22 cellular contexts compared by ENCODE assay signal in genomic region chr2:178843688-178844087, GRCh38.
"Had no signal": no experiment of that assay in that cellular context is flagged by ENCODE, and none has a peak within 500 bp of the region (broad histone marks: within the 10 kb centered on the region; RNA-seq: fewer than 3 reads in every experiment).

No MANE protein-coding gene starts in this region.

- H3K4me3 ChIP-seq: lower lobe of right lung, ovary, right lobe of liver, skin epidermis, stomach, testis, thyroid gland, transverse colon, upper lobe of left lung, vagina had no signal

- H3K27ac ChIP-seq: lower lobe of right lung, ovary, right lobe of liver, skin epidermis, stomach, testis, thyroid gland, transverse colon, upper lobe of left lung, vagina had no signal

- H3K4me1 ChIP-seq: lower lobe of right lung, right lobe of liver, testis, thyroid gland, transverse colon, upper lobe of left lung, vagina had no signal

- DNase-seq: hippocampal formation; kidney; lower lobe of right lung; mammary epithelial cell; mesenchymal stem cell; natural killer cell; nephron progenitor cell; ovary; right lobe of liver; stimulated activated CD4-positive, alpha-beta T cell treated with anti-CD3 and anti-CD28 coated beads, Interleukin-12 subunit alpha, Interleukin-12 subunit beta, amount 100 ng/mL, for 4 hours; stimulated activated CD4-positive, alpha-beta T cell treated with anti-CD3 and anti-CD28 coated beads, Interleukin-15, amount 100 ng/mL, for 24 hours; stimulated activated CD4-positive, alpha-beta T cell treated with anti-CD3 and anti-CD28 coated beads, Interleukin-2, amount 100 ng/mL, for 24 hours; stimulated activated CD4-positive, alpha-beta T cell treated with anti-CD3 and anti-CD28 coated beads, Interleukin-4, amount 100 ng/mL, for 1 hour; stimulated activated naive B cell treated with anti-CD40 and anti-IgM and Interleukin-4, amounts not matched to agents 10 μg/mL and 1 μg/mL and 100 μg/mL, for 72 hours; stimulated activated naive CD8-positive, alpha-beta T cell treated with anti-CD3 and anti-CD28 coated beads, Interleukin-15, Interleukin-2, amounts not matched to agents 100 U/mL and 50 U/mL, for 24 hours; stomach; testis; thyroid gland; transverse colon; upper lobe of left lung had no signal

- ATAC-seq: lower lobe of right lung; natural killer cell; right lobe of liver; stimulated activated naive B cell treated with anti-CD40 and anti-IgM and Interleukin-4, amounts not matched to agents 10 μg/mL and 1 μg/mL and 100 μg/mL, for 72 hours; stimulated activated naive CD8-positive, alpha-beta T cell treated with anti-CD3 and anti-CD28 coated beads, Interleukin-15, Interleukin-2, amounts not matched to agents 100 U/mL and 50 U/mL, for 24 hours had no signal

- H3K9me3 ChIP-seq: lower lobe of right lung, ovary, right lobe of liver, stomach, testis, thyroid gland, transverse colon, upper lobe of left lung, vagina had no signal

- H3K27me3 ChIP-seq: ovary, right lobe of liver, stomach, testis, thyroid gland, transverse colon, upper lobe of left lung, vagina had no signal

- H3K36me3 ChIP-seq: ovary, right lobe of liver, stomach, thyroid gland, transverse colon, upper lobe of left lung, vagina had no signal
